ENCODE assay signal across 8 cellular contexts in genomic region chr1:59296358-59297256, GRCh38. TPM values are rescaled to one million over a fixed set of nuclear protein-coding genes. Genes with fewer than 3 reads are reported as not detected.
DNase-seq lines count a peak whose midpoint lies in the region; ATAC-seq, FAIRE-seq and TF ChIP-seq lines count a peak whose summit lies in the region.

Gene FGGY, plus strand, starts transcription at chr1:59297094. Its CDS starts 24,456 bp downstream, at chr1:59321550.

- no peaks in the 10 kb centered on the region for H3K9me3 ChIP-seq in kidney (ENCODE audit: control insufficient read depth in 1 of 2, low read length in 2 of 2)

- FAIRE-seq in kidney (lab: Jason Lieb, UNC): no peak

- peak within 1 kb of the TSS; percentile 98 to 99 for H3K27ac ChIP-seq in kidney (ENCODE audit: low read depth in 2 of 2, low read length in 2 of 2)

- H3K9ac ChIP-seq in kidney (ENCODE audit: low read length in 2 of 2): peak within 1 kb of the TSS; percentile 90 to 97

- DNase-seq in AG20443 (ENCODE audit: low spot score) (peak; percentile 98), NCI-H460 (ENCODE audit: extremely low read depth, low read depth) (peak; percentile 89), cerebellar nuclear complex (lab: John Stamatoyannopoulos, UW) (peak; percentile 72 to 79), kidney (peak; percentile 100)
- DNase-seq in activated CD4-positive, CD25-positive, alpha-beta regulatory T cell treated with anti-CD3 and anti-CD28 coated beads, Interleukin-2, amount 50 U/mL, for 72 hours: peak; percentile 81
- DNase-seq in stimulated activated CD4-positive, alpha-beta T cell treated with anti-CD3 and anti-CD28 coated beads, Interleukin-15, amount 100 ng/mL, for 1 hour (ENCODE audit: low read depth in 1 of 2, low spot score in 1 of 2): peak; percentile 57 to 60

- intact Hi-C loops in kidney (cut with DNase I): no loop called here

- H3K4me1 ChIP-seq in kidney (ENCODE audit: control insufficient read depth in 1 of 2, insufficient read depth in 1 of 2, low read depth in 1 of 2, low read length in 2 of 2): peaks cover 10 to 12% of the 10 kb centered on the region in 2 donors

- ATAC-seq in GM19043 (IDR thresholded peaks at IDR 0.05; ENCODE audit: low read depth, unreplicated experiment) (peak; percentile 86), HG03354 (IDR thresholded peaks at IDR 0.05; ENCODE audit: poor library complexity, severe bottlenecking, unreplicated experiment) (peak; percentile 92)

- TF ChIP-seq CTCF in kidney (IDR thresholded peaks at IDR 0.05; ENCODE audit: borderline replicate concordance, extremely low read depth, insufficient read depth): no peak

- H3K36me3 ChIP-seq in kidney (ENCODE audit: control insufficient read depth in 1 of 2, insufficient read depth in 2 of 2, low read length in 2 of 2): no peaks in the 10 kb centered on the region

- peak within 1 kb of the TSS; percentile 85 to 88 for H3K4me3 ChIP-seq in kidney (ENCODE audit: low read length in 2 of 2)

RNA-seq across cellular contexts. Expression of gene FGGY, which starts in this region (rescaled TPM):
- 5.9 and 6.3 TPM in 2 replicates for total RNA-seq in NCI-H460 (2014; rRNA removed; shearing (Covaris generic))
- 0.71 and 10.1 TPM in 2 replicates for polyA plus RNA-seq in NCI-H460 (2014; cell fraction: nucleus; rRNA removed)
- 31.0 TPM for total RNA-seq in kidney
- polyA plus RNA-seq in kidney (ENCODE audit: insufficient read depth, low read depth, low replicate concordance): 11.2 TPM

Comparison
In these comparisons a context has a peak if more than half of its experiments do, and no peak if none do; other contexts are left out.
1. Peak in every context shown above with its lines: DNase-seq, ATAC-seq, H3K4me3 ChIP-seq and H3K27ac ChIP-seq.